ENCODE assay signal across 1 cellular context in the genomic region with DNA sequence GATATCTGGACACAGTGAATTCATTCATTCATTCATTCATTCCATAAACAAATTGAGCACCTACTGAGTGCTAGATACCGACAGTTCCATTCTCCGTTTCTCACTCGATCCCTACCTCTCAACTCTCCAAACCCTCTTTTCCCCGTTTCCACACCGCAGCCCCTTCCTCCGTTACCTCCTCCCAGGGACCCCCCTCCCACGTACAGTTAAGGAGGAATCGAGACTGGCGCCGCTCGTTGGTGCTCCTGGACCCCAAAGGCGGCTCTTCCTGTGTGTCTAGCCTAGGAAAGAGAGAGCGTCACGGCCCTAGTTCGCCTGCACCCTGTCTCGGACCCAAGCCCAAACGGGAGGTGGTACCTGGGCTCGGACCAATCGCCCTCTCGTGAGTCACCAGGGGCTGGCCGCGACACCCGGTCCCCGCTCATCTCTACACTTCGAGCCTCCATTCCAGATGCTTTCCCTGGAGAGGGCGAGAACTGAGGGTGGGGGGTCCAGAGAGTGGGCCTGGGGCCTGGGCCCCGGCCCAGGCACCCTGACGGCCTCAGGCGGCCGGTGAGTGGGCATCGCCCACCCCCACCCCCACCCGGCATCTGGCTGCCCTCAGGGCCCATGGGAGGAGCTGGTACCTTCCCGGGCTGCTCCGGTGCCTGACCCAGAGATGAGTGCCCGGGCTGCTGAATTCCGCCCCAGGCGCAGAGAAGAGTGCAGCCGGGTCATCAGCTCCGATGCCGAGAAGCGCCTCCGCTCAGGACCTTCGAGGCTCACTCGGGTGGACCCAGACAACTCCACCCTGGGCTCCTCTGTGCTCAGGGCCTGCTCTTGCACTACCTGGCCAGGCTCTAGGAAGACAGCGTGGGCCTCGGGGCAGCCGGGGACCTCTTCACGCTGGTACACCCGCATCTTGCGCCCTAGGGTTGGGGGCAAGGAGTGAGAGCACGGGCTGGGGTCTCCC.
TF ChIP-seq lines count a peak whose summit lies in the region.

No MANE protein-coding gene starts in this region.

TF ChIP-seq in HepG2, 621 proteins besides CTCF, POLR2A, EP300 and RAD21:
- TF ChIP-seq, protein P1, sequence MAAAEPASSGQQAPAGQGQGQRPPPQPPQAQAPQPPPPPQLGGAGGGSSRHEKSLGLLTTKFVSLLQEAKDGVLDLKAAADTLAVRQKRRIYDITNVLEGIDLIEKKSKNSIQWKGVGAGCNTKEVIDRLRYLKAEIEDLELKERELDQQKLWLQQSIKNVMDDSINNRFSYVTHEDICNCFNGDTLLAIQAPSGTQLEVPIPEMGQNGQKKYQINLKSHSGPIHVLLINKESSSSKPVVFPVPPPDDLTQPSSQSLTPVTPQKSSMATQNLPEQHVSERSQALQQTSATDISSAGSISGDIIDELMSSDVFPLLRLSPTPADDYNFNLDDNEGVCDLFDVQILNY (CRISPR knock-in tag; conservative IDR thresholded peaks at IDR 0.05) = no peak
- TF ChIP-seq ZKSCAN1 (IDR thresholded peaks at IDR 0.05; ENCODE audit: low read length) = peak; percentile 33; the same call in 1 of the 2 replicates
- TF ChIP-seq EHMT2 (IDR thresholded peaks at IDR 0.05; ENCODE audit: borderline replicate concordance, low read depth, low read length) = no peak
- TF ChIP-seq, protein P2, sequence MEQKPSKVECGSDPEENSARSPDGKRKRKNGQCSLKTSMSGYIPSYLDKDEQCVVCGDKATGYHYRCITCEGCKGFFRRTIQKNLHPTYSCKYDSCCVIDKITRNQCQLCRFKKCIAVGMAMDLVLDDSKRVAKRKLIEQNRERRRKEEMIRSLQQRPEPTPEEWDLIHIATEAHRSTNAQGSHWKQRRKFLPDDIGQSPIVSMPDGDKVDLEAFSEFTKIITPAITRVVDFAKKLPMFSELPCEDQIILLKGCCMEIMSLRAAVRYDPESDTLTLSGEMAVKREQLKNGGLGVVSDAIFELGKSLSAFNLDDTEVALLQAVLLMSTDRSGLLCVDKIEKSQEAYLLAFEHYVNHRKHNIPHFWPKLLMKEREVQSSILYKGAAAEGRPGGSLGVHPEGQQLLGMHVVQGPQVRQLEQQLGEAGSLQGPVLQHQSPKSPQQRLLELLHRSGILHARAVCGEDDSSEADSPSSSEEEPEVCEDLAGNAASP (CRISPR knock-in tag; IDR thresholded peaks at IDR 0.05; ENCODE audit: borderline replicate concordance) = no peak
- TF ChIP-seq BCL6 (CRISPR knock-in tag; IDR thresholded peaks at IDR 0.05) = no peak
- TF ChIP-seq, protein P3, sequence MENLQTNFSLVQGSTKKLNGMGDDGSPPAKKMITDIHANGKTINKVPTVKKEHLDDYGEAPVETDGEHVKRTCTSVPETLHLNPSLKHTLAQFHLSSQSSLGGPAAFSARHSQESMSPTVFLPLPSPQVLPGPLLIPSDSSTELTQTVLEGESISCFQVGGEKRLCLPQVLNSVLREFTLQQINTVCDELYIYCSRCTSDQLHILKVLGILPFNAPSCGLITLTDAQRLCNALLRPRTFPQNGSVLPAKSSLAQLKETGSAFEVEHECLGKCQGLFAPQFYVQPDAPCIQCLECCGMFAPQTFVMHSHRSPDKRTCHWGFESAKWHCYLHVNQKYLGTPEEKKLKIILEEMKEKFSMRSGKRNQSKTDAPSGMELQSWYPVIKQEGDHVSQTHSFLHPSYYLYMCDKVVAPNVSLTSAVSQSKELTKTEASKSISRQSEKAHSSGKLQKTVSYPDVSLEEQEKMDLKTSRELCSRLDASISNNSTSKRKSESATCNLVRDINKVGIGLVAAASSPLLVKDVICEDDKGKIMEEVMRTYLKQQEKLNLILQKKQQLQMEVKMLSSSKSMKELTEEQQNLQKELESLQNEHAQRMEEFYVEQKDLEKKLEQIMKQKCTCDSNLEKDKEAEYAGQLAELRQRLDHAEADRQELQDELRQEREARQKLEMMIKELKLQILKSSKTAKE (CRISPR knock-in tag; IDR thresholded peaks at IDR 0.05; ENCODE audit: borderline replicate concordance) = no peak
- TF ChIP-seq NFE2L2 (IDR thresholded peaks at IDR 0.05; ENCODE audit: low read length) = no peak
- TF ChIP-seq, protein P4, sequence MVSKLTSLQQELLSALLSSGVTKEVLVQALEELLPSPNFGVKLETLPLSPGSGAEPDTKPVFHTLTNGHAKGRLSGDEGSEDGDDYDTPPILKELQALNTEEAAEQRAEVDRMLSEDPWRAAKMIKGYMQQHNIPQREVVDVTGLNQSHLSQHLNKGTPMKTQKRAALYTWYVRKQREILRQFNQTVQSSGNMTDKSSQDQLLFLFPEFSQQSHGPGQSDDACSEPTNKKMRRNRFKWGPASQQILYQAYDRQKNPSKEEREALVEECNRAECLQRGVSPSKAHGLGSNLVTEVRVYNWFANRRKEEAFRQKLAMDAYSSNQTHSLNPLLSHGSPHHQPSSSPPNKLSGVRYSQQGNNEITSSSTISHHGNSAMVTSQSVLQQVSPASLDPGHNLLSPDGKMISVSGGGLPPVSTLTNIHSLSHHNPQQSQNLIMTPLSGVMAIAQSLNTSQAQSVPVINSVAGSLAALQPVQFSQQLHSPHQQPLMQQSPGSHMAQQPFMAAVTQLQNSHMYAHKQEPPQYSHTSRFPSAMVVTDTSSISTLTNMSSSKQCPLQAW (CRISPR knock-in tag; IDR thresholded peaks at IDR 0.05) = no peak
- TF ChIP-seq XBP1 (CRISPR knock-in tag; IDR thresholded peaks at IDR 0.05) = no peak
- TF ChIP-seq AGO2 (optimal IDR thresholded peaks at IDR 0.05; ENCODE audit: low read depth, low read length) = no peak
- 0 out of 2 replicates have a peak, but pooled peaks have one; percentile 23 for TF ChIP-seq ZNF430 (CRISPR knock-in tag; IDR thresholded peaks at IDR 0.05)
- TF ChIP-seq, protein P5, sequence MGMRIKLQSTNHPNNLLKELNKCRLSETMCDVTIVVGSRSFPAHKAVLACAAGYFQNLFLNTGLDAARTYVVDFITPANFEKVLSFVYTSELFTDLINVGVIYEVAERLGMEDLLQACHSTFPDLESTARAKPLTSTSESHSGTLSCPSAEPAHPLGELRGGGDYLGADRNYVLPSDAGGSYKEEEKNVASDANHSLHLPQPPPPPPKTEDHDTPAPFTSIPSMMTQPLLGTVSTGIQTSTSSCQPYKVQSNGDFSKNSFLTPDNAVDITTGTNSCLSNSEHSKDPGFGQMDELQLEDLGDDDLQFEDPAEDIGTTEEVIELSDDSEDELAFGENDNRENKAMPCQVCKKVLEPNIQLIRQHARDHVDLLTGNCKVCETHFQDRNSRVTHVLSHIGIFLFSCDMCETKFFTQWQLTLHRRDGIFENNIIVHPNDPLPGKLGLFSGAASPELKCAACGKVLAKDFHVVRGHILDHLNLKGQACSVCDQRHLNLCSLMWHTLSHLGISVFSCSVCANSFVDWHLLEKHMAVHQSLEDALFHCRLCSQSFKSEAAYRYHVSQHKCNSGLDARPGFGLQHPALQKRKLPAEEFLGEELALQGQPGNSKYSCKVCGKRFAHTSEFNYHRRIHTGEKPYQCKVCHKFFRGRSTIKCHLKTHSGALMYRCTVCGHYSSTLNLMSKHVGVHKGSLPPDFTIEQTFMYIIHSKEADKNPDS (CRISPR knock-in tag; IDR thresholded peaks at IDR 0.05) = no peak
- TF ChIP-seq DPF2 (CRISPR knock-in tag; IDR thresholded peaks at IDR 0.05; ENCODE audit: borderline replicate concordance, low read depth) = no peak
- no peak for TF ChIP-seq SOX6 (IDR thresholded peaks at IDR 0.05)
- TF ChIP-seq SOX6 (CRISPR knock-in tag; IDR thresholded peaks at IDR 0.05) = no peak
- no peak for TF ChIP-seq ZNF558 (CRISPR knock-in tag; IDR thresholded peaks at IDR 0.05; ENCODE audit: borderline replicate concordance)
- TF ChIP-seq BHLHE40 (IDR thresholded peaks at IDR 0.05; ENCODE audit: low read length) = no peak
- TF ChIP-seq ZNF343 (CRISPR knock-in tag; IDR thresholded peaks at IDR 0.05) = 0 out of 2 replicates have a peak, but pooled peaks have one; percentile 15
- TF ChIP-seq, protein P6, sequence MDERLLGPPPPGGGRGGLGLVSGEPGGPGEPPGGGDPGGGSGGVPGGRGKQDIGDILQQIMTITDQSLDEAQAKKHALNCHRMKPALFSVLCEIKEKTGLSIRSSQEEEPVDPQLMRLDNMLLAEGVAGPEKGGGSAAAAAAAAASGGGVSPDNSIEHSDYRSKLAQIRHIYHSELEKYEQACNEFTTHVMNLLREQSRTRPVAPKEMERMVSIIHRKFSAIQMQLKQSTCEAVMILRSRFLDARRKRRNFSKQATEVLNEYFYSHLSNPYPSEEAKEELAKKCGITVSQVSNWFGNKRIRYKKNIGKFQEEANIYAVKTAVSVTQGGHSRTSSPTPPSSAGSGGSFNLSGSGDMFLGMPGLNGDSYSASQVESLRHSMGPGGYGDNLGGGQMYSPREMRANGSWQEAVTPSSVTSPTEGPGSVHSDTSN (CRISPR knock-in tag; IDR thresholded peaks at IDR 0.05) = no peak
- no peak for TF ChIP-seq PAX8 (CRISPR knock-in tag; IDR thresholded peaks at IDR 0.05; ENCODE audit: borderline replicate concordance)
- TF ChIP-seq ZNF709 (CRISPR knock-in tag; IDR thresholded peaks at IDR 0.05) = no peak
- TF ChIP-seq GLI4 (CRISPR knock-in tag; IDR thresholded peaks at IDR 0.05; ENCODE audit: borderline replicate concordance) = no peak
- TF ChIP-seq NFIB (CRISPR knock-in tag; IDR thresholded peaks at IDR 0.05; ENCODE audit: borderline replicate concordance) = no peak
- no peak for TF ChIP-seq ZSCAN31 (CRISPR knock-in tag; IDR thresholded peaks at IDR 0.05; ENCODE audit: low read depth)
- TF ChIP-seq DNMT3B (CRISPR knock-in tag; conservative IDR thresholded peaks at IDR 0.05) = no peak
- TF ChIP-seq ZNF335 (CRISPR knock-in tag; IDR thresholded peaks at IDR 0.05) = no peak
- no peak for TF ChIP-seq RARG (CRISPR knock-in tag; IDR thresholded peaks at IDR 0.05; ENCODE audit: low read depth)
- TF ChIP-seq, protein P7, sequence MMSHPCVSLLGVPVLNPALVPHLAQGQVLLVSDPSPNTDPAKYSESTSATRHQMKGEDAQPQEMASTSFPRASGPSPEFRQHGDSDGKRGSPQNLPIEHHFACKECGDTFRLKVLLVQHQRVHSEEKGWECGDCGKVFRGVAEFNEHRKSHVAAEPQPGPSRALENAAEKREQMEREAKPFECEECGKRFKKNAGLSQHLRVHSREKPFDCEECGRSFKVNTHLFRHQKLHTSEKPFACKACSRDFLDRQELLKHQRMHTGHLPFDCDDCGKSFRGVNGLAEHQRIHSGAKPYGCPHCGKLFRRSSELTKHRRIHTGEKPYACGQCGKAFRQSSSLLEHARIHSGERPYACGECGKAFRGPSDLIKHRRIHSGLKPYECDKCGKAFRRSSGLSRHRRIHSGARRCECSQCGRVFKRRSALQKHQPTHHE (CRISPR knock-in tag; IDR thresholded peaks at IDR 0.05; ENCODE audit: borderline replicate concordance) = 0 out of 2 replicates have a peak, but pooled peaks have one; percentile 14
- TF ChIP-seq ZNF20 (CRISPR knock-in tag; IDR thresholded peaks at IDR 0.05) = no peak
- TF ChIP-seq, protein P8, sequence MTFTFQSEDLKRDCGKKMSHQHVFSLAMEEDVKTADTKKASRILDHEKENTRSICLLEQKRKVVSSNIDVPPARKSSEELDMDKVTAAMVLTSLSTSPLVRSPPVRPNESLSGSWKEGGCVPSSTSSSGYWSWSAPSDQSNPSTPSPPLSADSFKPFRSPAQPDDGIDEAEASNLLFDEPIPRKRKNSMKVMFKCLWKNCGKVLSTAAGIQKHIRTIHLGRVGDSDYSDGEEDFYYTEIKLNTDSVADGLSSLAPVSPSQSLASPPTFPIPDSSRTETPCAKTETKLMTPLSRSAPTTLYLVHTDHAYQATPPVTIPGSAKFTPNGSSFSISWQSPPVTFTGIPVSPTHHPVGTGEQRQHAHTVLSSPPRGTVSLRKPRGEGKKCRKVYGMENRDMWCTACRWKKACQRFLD (CRISPR knock-in tag; IDR thresholded peaks at IDR 0.05; ENCODE audit: borderline replicate concordance) = no peak
- 0 out of 2 replicates have a peak, but pooled peaks have one; percentile 21 for TF ChIP-seq HNRNPL (IDR thresholded peaks at IDR 0.05; ENCODE audit: low read depth, low read length)
- TF ChIP-seq GPN1 (CRISPR knock-in tag; IDR thresholded peaks at IDR 0.05; ENCODE audit: borderline replicate concordance) = no peak
- TF ChIP-seq SIX4 (CRISPR knock-in tag; IDR thresholded peaks at IDR 0.05) = no peak
- no peak for TF ChIP-seq IKZF1 (IDR thresholded peaks at IDR 0.05)
- TF ChIP-seq ZNF557 (CRISPR knock-in tag; IDR thresholded peaks at IDR 0.05) = no peak
- TF ChIP-seq MIER2 (CRISPR knock-in tag; IDR thresholded peaks at IDR 0.05) = no peak
- TF ChIP-seq KDM5A (IDR thresholded peaks at IDR 0.05; ENCODE audit: borderline replicate concordance, low read length) = no peak
